ENCODE assay signal across 8 cellular contexts in the genomic region with DNA sequence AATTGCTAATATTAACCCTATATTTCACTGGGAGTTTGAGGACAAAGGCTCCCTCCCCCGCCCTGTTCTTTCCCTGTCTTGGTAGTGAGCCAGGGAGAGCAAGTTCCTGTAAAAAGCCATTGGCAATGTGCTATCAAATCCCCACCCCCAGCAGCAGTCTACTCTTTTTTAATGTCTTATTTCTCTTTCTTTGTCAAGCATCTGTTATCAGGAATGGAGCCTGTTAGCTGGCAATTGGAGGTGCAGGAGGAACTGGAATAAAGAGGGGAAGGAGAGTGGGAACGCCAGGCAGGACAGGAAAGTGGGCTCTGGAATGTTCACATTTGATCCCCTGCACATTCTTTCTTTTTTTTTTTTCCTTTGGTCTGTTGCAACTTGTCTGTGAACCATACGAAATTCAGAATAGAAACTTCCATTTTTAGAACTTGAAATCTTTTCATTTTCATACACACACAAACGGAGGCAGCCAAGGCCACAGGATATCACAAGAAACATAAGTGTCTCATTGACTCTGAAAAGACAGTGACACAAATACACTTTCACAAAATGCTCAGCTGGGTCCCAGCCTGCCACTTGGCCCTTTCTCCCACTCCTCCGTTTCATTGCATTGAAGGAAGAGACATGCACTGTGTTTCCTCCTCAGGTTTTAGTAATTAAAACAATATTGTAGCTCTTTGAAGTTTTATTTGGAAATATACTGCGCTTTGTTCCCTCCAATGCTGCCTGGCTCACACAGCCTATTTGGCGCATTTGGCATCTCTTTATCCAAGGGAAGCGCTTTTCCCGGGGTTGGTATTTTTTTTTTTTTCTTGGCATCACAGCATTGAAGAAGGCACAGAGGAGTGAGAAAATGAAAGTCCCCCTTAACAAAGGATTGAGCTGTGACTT.
A peak's percentile ranks its signal among the peaks of the same experiment; 100 is the strongest.
DNase-seq lines count a peak whose midpoint lies in the region; TF ChIP-seq lines count a peak whose summit lies in the region.

No MANE protein-coding gene starts in this region.

- peak; percentile 36 for DNase-seq in GM10266 (ENCODE audit: extremely low spot score)
- peak; percentile 14 for DNase-seq in GOT3 (lab: John Stamatoyannopoulos, UW)
- DNase-seq in LHCN-M2 (ENCODE audit: low read depth) = peak; percentile 77
- no peak for DNase-seq in chondrocyte (ENCODE audit: low spot score)
- peak; percentile 57 for DNase-seq in midbrain (lab: John Stamatoyannopoulos, UW)
- no peak for DNase-seq in SW480 (ENCODE audit: low spot score)
- no peak for DNase-seq in activated CD4-positive, alpha-beta T cell treated with anti-CD3 and anti-CD28 coated beads for 1 hour
- no peak for DNase-seq in activated CD4-positive, alpha-beta T cell treated with anti-CD3 and anti-CD28 coated beads, Interleukin-2, amount 10 ng/mL, durations not matched to agents 7 days and 5 days

- H3K36me3 Mint-ChIP-seq in chondrocyte (ENCODE audit: low read depth) = no peaks in the 10 kb centered on the region
- no peaks in the 10 kb centered on the region for H3K36me3 Mint-ChIP-seq in activated CD4-positive, alpha-beta T cell treated with anti-CD3 and anti-CD28 coated beads, Interleukin-2, amount 10 ng/mL, durations not matched to agents 7 days and 5 days (ENCODE audit: low read depth)

- POLR2A ChIA-PET in activated CD4-positive, alpha-beta T cell treated with anti-CD3 and anti-CD28 coated beads, Interleukin-2, amount 10 ng/mL, durations not matched to agents 7 days and 5 days (lab: Charles Lee) = no interaction called here

- CTCF ChIA-PET in activated CD4-positive, alpha-beta T cell treated with anti-CD3 and anti-CD28 coated beads, Interleukin-2, amount 10 ng/mL, durations not matched to agents 7 days and 5 days (lab: Charles Lee) = no interaction called here

- H3K27me3 Mint-ChIP-seq in chondrocyte (ENCODE audit: low read depth) = no peaks in the 10 kb centered on the region
- H3K27me3 Mint-ChIP-seq in activated CD4-positive, alpha-beta T cell treated with anti-CD3 and anti-CD28 coated beads, Interleukin-2, amount 10 ng/mL, durations not matched to agents 7 days and 5 days = no peaks in the 10 kb centered on the region

- no peak for TF ChIP-seq CTCF in GM10266 (IDR thresholded peaks at IDR 0.05; ENCODE audit: control insufficient read depth, insufficient read depth, low read depth, missing control alignments)
- TF ChIP-seq CTCF in chondrocyte (IDR thresholded peaks at IDR 0.05) = no peak

- peaks cover 60% of the 10 kb centered on the region for H3K4me1 Mint-ChIP-seq in chondrocyte (ENCODE audit: low read depth)
- H3K4me1 Mint-ChIP-seq in activated CD4-positive, alpha-beta T cell treated with anti-CD3 and anti-CD28 coated beads, Interleukin-2, amount 10 ng/mL, durations not matched to agents 7 days and 5 days = peaks cover 2% of the 10 kb centered on the region

- peaks cover 2% of the 10 kb centered on the region for H3K9me3 Mint-ChIP-seq in chondrocyte (ENCODE audit: low read depth)
- no peaks in the 10 kb centered on the region for H3K9me3 Mint-ChIP-seq in activated CD4-positive, alpha-beta T cell treated with anti-CD3 and anti-CD28 coated beads, Interleukin-2, amount 10 ng/mL, durations not matched to agents 7 days and 5 days

- H3K4me3 Mint-ChIP-seq in chondrocyte (ENCODE audit: unreplicated experiment) = peak overlapping the region; percentile 67
- H3K4me3 Mint-ChIP-seq in activated CD4-positive, alpha-beta T cell treated with anti-CD3 and anti-CD28 coated beads, Interleukin-2, amount 10 ng/mL, durations not matched to agents 7 days and 5 days = no peak overlapping the region

- H3K27ac Mint-ChIP-seq in chondrocyte (ENCODE audit: unreplicated experiment) = peak overlapping the region; percentile 99
- H3K27ac Mint-ChIP-seq in activated CD4-positive, alpha-beta T cell treated with anti-CD3 and anti-CD28 coated beads, Interleukin-2, amount 10 ng/mL, durations not matched to agents 7 days and 5 days = no peak overlapping the region

Comparison
In these comparisons a context has a peak if more than half of its experiments do, and no peak if none do; other contexts are left out.
1. DNase-seq: peak in GM10266 (single experiment), GOT3 (single experiment), LHCN-M2 (single experiment) and midbrain (single experiment); none in chondrocyte (single experiment), SW480 (single experiment), activated CD4-positive, alpha-beta T cell treated with anti-CD3 and anti-CD28 coated beads for 1 hour (single experiment) and activated CD4-positive, alpha-beta T cell treated with anti-CD3 and anti-CD28 coated beads, Interleukin-2, amount 10 ng/mL, durations not matched to agents 7 days and 5 days (single experiment).